ENCODE assay signal across 1 cellular context in the genomic region with DNA sequence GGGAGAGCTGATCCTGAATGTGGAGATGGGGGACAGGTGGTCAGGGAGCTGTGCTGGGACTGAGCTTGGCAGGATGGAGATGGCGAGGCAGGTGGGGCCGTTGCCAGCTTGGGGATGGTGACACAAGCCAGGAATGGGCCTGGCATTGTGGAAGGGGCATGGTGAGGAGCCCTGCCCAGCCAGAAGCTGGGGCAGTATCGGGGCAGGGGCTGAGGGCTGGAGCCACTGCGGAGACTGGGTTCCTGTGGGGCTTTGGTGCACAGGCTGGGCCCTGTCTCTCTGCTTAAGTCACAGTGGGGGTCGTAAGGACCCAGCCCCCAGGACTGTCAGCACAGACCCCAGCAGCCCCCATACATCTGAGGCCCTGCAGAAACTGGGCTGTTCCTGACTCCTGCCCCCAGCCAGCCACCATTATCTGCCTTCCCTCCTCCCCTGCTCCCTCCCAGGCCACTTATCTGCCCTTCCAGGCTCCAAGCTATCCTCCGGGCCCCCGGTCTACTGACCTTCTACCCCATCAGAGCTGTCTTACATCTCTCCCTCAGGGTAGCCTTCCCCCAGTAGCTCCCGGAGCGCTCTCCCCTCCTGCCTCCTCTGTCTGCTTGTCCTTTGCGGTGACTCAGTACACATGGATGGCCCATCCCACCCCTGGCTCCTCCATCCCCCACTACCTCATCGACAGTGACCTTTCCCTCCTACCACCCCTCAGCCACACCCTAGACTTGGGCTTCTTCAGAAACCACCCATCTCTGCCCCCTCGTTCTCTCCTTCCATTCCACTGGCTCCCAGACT.
A peak's percentile ranks its signal among the peaks of the same experiment; 100 is the strongest.
TF ChIP-seq lines count a peak whose summit lies in the region.

No MANE protein-coding gene starts in this region.

TF ChIP-seq in K562, 482 proteins besides CTCF, POLR2A, EP300 and RAD21 (continued from another document and continues in another):
- TF ChIP-seq GABPA (tag; conservative IDR thresholded peaks at IDR 0.05; ENCODE audit: low read depth) (no peak), ID3 (CRISPR knock-in tag; IDR thresholded peaks at IDR 0.05) (no peak), ID3 (tag; IDR thresholded peaks at IDR 0.05) (peak; percentile 87), POLR2G (IDR thresholded peaks at IDR 0.05; ENCODE audit: low read depth, low read length) (peak; percentile 1; the same call in 1 of the 2 replicates), TGIF2 (CRISPR knock-in tag; IDR thresholded peaks at IDR 0.05) (no peak), ZFP30 (CRISPR knock-in tag; IDR thresholded peaks at IDR 0.05; ENCODE audit: borderline replicate concordance) (no peak), ZZZ3 (IDR thresholded peaks at IDR 0.05) (no peak), NCOA4 (IDR thresholded peaks at IDR 0.05; ENCODE audit: partially characterized antibody) (no peak), LCOR (CRISPR knock-in tag; IDR thresholded peaks at IDR 0.05) (0 out of 2 replicates have a peak, but pooled peaks have one; percentile 26), RBFOX2 (IDR thresholded peaks at IDR 0.05; ENCODE audit: low read depth, low read length) (peak; percentile 37; the same call in 1 of the 2 replicates), TFAP4 (CRISPR knock-in tag; IDR thresholded peaks at IDR 0.05; ENCODE audit: borderline replicate concordance) (peak; percentile 31; the same call in 1 of the 2 replicates), ZBTB1 (CRISPR knock-in tag; IDR thresholded peaks at IDR 0.05; ENCODE audit: borderline replicate concordance, low read depth) (no peak), TCF3 (CRISPR knock-in tag; IDR thresholded peaks at IDR 0.05) (peak; percentile 89), POLR3A (IDR thresholded peaks at IDR 0.05; ENCODE audit: borderline replicate concordance, extremely low read depth, insufficient read depth, insufficient read length) (no peak), GMEB1 (CRISPR knock-in tag; IDR thresholded peaks at IDR 0.05) (no peak), MTA2 (IDR thresholded peaks at IDR 0.05; ENCODE audit: low read depth) (peak; percentile 66), ILF3 (IDR thresholded peaks at IDR 0.05; ENCODE audit: borderline replicate concordance) (no peak), CREBBP (IDR thresholded peaks at IDR 0.05; ENCODE audit: low read depth, low read length) (no peak), KDM1A (IDR thresholded peaks at IDR 0.05) (peak; percentile 86 to 87), ZNF707 (CRISPR knock-in tag; conservative IDR thresholded peaks at IDR 0.05) (no peak), ZNF644 (tag; IDR thresholded peaks at IDR 0.05; ENCODE audit: low read depth) (no peak), ZBTB12 (CRISPR knock-in tag; IDR thresholded peaks at IDR 0.05) (no peak), ZNF583 (CRISPR knock-in tag; IDR thresholded peaks at IDR 0.05) (no peak), HEY1 (CRISPR knock-in tag; IDR thresholded peaks at IDR 0.05; ENCODE audit: borderline replicate concordance) (no peak), TAF1 (IDR thresholded peaks at IDR 0.05; ENCODE audit: control insufficient read depth, extremely low read depth, insufficient read depth, low read length, severe bottlenecking) (peak; percentile 33), ZFP36 (IDR thresholded peaks at IDR 0.05; ENCODE audit: low read depth, low read length, partially characterized antibody) (no peak), ETS2 (tag; IDR thresholded peaks at IDR 0.05; ENCODE audit: borderline replicate concordance, poor library complexity, severe bottlenecking) (no peak), MTA1 (IDR thresholded peaks at IDR 0.05; ENCODE audit: borderline replicate concordance) (no peak), MCM5 (IDR thresholded peaks at IDR 0.05; ENCODE audit: low read depth) (no peak), ZNF507 (tag; conservative IDR thresholded peaks at IDR 0.05) (no peak), SETDB1 (IDR thresholded peaks at IDR 0.05; ENCODE audit: low read length) (no peak), SMAD4 (CRISPR knock-in tag; conservative IDR thresholded peaks at IDR 0.05) (peak; percentile 28; the same call in 1 of the 2 replicates), KHSRP (IDR thresholded peaks at IDR 0.05) (no peak), PHB2 (IDR thresholded peaks at IDR 0.05; ENCODE audit: low read depth) (peak; percentile 34; the same call in 1 of the 2 replicates), SAFB2 (IDR thresholded peaks at IDR 0.05; ENCODE audit: borderline replicate concordance, low read depth, low read length, severe bottlenecking) (no peak), ZC3H11A (IDR thresholded peaks at IDR 0.05; ENCODE audit: low read depth, low read length) (no peak), ZNF316 (IDR thresholded peaks at IDR 0.05) (no peak), KLF13 (tag; IDR thresholded peaks at IDR 0.05; ENCODE audit: borderline replicate concordance, low read depth) (no peak), HNRNPUL1 (IDR thresholded peaks at IDR 0.05; ENCODE audit: low read length) (no peak), BCOR (IDR thresholded peaks at IDR 0.05) (peak; percentile 55; the same call in 1 of the 2 replicates), TAF7 (tag; IDR thresholded peaks at IDR 0.05) (no peak), ZNF324 (CRISPR knock-in tag; IDR thresholded peaks at IDR 0.05) (no peak)
- TF ChIP-seq, protein P1, sequence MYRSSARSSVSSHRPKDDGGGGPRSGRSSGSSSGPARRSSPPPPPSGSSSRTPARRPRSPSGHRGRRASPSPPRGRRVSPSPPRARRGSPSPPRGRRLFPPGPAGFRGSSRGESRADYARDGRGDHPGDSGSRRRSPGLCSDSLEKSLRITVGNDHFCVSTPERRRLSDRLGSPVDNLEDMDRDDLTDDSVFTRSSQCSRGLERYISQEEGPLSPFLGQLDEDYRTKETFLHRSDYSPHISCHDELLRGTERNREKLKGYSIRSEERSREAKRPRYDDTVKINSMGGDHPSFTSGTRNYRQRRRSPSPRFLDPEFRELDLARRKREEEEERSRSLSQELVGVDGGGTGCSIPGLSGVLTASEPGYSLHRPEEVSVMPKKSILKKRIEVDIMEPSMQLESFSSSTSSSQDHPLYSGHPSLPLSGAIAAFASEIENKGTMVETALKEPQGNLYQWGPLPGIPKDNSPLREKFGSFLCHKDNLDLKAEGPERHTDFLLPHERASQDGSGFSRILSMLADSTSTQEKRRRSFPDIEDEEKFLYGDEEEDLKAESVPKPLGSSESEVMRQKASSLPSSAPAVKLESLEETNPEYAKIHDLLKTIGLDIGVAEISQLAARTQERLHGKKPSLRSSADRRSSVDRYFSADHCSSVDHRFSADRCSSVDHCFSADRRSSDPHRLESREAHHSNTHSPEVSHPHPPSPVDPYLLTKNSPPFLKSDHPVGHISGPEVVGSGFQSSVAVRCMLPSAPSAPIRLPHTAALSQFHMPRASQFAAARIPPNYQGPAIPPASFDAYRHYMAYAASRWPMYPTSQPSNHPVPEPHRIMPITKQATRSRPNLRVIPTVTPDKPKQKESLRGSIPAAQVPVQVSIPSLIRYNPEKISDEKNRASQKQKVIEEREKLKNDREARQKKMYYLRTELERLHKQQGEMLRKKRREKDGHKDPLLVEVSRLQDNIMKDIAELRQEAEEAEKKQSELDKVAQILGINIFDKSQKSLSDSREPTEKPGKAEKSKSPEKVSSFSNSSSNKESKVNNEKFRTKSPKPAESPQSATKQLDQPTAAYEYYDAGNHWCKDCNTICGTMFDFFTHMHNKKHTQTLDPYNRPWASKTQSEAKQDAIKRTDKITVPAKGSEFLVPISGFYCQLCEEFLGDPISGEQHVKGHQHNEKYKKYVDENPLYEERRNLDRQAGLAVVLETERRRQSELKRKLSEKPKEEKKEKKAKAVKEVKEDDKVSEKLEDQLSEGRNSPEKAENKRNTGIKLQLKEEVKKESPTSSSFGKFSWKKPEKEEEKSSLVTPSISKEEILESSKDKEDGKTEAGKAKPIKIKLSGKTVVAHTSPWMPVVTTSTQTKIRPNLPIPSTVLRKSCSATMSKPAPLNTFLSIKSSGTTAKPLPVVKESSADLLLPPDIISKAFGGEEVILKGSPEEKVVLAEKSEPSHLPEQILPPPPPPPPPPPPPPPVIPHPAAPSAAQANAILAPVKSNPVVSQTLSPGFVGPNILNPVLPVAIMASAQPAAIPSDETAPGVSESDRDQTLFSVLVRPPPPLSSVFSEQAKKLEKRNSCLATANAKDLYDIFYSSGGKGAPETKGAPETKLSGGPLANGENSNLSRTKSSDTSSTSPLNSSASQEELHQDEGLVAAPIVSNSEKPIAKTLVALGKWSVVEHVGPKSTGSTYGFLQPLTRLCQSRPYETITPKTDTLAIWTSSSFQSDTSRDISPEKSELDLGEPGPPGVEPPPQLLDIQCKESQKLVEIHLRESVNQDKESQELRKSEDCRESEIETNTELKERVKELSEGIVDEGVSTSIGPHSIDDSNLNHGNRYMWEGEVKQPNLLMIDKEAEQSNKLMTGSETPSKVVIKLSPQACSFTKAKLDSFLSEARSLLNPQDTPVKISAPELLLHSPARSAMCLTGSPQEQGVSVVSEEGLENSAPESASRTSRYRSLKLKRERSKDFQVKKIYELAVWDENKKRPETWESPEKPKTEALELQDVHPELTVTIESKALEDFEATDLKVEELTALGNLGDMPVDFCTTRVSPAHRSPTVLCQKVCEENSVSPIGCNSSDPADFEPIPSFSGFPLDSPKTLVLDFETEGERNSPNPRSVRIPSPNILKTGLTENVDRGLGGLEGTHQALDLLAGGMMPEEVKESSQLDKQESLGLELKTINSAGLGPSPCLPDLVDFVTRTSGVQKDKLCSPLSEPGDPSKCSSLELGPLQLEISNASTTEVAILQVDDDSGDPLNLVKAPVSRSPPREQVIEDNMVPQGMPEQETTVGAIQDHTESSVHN (IDR thresholded peaks at IDR 0.05; ENCODE audit: borderline replicate concordance in 1 of 2, low read depth in 1 of 2), result no peak
- TF ChIP-seq, protein P2, sequence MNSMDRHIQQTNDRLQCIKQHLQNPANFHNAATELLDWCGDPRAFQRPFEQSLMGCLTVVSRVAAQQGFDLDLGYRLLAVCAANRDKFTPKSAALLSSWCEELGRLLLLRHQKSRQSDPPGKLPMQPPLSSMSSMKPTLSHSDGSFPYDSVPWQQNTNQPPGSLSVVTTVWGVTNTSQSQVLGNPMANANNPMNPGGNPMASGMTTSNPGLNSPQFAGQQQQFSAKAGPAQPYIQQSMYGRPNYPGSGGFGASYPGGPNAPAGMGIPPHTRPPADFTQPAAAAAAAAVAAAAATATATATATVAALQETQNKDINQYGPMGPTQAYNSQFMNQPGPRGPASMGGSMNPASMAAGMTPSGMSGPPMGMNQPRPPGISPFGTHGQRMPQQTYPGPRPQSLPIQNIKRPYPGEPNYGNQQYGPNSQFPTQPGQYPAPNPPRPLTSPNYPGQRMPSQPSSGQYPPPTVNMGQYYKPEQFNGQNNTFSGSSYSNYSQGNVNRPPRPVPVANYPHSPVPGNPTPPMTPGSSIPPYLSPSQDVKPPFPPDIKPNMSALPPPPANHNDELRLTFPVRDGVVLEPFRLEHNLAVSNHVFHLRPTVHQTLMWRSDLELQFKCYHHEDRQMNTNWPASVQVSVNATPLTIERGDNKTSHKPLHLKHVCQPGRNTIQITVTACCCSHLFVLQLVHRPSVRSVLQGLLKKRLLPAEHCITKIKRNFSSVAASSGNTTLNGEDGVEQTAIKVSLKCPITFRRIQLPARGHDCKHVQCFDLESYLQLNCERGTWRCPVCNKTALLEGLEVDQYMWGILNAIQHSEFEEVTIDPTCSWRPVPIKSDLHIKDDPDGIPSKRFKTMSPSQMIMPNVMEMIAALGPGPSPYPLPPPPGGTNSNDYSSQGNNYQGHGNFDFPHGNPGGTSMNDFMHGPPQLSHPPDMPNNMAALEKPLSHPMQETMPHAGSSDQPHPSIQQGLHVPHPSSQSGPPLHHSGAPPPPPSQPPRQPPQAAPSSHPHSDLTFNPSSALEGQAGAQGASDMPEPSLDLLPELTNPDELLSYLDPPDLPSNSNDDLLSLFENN (IDR thresholded peaks at IDR 0.05; ENCODE audit: low read depth in 2 of 2, low read length in 2 of 2), result 0 out of 4 replicates have a peak, but pooled peaks of 1 of the 2 experiments have one; percentile 24
- TF ChIP-seq, protein P3, sequence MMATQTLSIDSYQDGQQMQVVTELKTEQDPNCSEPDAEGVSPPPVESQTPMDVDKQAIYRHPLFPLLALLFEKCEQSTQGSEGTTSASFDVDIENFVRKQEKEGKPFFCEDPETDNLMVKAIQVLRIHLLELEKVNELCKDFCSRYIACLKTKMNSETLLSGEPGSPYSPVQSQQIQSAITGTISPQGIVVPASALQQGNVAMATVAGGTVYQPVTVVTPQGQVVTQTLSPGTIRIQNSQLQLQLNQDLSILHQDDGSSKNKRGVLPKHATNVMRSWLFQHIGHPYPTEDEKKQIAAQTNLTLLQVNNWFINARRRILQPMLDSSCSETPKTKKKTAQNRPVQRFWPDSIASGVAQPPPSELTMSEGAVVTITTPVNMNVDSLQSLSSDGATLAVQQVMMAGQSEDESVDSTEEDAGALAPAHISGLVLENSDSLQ (IDR thresholded peaks at IDR 0.05), result no peak
